Comparison of ENCODE assay signal across 18 cellular contexts in the genomic region with DNA sequence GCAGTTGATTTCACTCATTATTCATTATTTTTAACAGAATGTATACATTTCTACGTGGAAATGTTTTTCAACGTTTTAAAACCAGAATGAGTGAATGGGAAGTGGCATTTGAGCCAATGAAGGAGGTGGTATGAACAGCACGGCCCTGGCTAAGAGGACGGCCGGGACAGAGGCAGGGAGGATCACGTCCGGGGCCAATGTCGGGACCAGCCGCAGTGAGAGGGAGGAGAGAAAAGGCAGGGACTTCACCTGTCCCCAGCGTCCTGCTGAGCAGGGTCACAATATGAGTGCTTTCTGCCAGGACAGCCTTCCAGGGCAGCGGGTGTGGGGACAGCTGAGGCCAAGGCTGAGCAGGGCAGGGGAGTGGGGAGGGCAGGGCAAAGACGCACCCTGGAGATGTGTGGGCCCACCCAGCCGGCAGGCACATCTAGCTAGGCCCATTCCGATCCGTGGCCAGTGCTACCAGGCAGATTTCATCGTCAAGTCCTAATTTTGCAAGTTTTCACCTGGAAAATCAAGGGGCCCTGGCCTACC.
"Had no signal": no experiment of that assay in that cellular context is flagged by ENCODE, and none has a peak within 500 bp of the region (broad histone marks: within the 10 kb centered on the region; RNA-seq: fewer than 3 reads in every experiment).

No MANE protein-coding gene starts in this region.

- H3K4me1 Mint-ChIP-seq: stimulated activated effector memory CD8-positive, alpha-beta T cell treated with anti-CD3 and anti-CD28 coated beads, Interleukin-12 subunit alpha, Interleukin-12 subunit beta, amount 100 ng/mL, for 72 hours had no signal

- H3K27ac Mint-ChIP-seq: endodermal cell; nephron progenitor cell; stimulated activated effector memory CD8-positive, alpha-beta T cell treated with anti-CD3 and anti-CD28 coated beads, Interleukin-12 subunit alpha, Interleukin-12 subunit beta, amount 100 ng/mL, for 72 hours; stimulated activated naive CD8-positive, alpha-beta T cell treated with anti-CD3 and anti-CD28 coated beads, Interleukin-15, Interleukin-2, amounts not matched to agents 100 ng/mL and 50 ng/mL, for 24 hours had no signal

- H3K9me3 ChIP-seq: neutrophil, tibial nerve, upper lobe of right lung, vagina had no signal

- H3K36me3 Mint-ChIP-seq: stimulated activated effector memory CD8-positive, alpha-beta T cell treated with anti-CD3 and anti-CD28 coated beads, Interleukin-12 subunit alpha, Interleukin-12 subunit beta, amount 100 ng/mL, for 72 hours had no signal

- H3K4me3 Mint-ChIP-seq: endodermal cell; nephron progenitor cell; stimulated activated effector memory CD8-positive, alpha-beta T cell treated with anti-CD3 and anti-CD28 coated beads, Interleukin-12 subunit alpha, Interleukin-12 subunit beta, amount 100 ng/mL, for 72 hours; stimulated activated naive CD8-positive, alpha-beta T cell treated with anti-CD3 and anti-CD28 coated beads, Interleukin-15, Interleukin-2, amounts not matched to agents 100 ng/mL and 50 ng/mL, for 24 hours had no signal

- H3K4me1 ChIP-seq: vagina had no signal

- ATAC-seq: right cardiac atrium; stimulated activated effector memory CD8-positive, alpha-beta T cell treated with anti-CD3 and anti-CD28 coated beads, Interleukin-12 subunit alpha, Interleukin-12 subunit beta, amount 100 ng/mL, for 72 hours; upper lobe of right lung had no signal

- H3K27ac ChIP-seq: hepatocyte, neutrophil, tibial nerve, upper lobe of right lung, vagina had no signal

- H3K9me3 Mint-ChIP-seq: endodermal cell; nephron progenitor cell; stimulated activated effector memory CD8-positive, alpha-beta T cell treated with anti-CD3 and anti-CD28 coated beads, Interleukin-12 subunit alpha, Interleukin-12 subunit beta, amount 100 ng/mL, for 72 hours; stimulated activated naive CD8-positive, alpha-beta T cell treated with anti-CD3 and anti-CD28 coated beads, Interleukin-15, Interleukin-2, amounts not matched to agents 100 ng/mL and 50 ng/mL, for 24 hours had no signal

- H3K27me3 ChIP-seq: hepatocyte, neutrophil, upper lobe of right lung, vagina had no signal

- H2AFZ ChIP-seq: hepatocyte had no signal

- DNase-seq: dermis blood vessel endothelial cell; endodermal cell; foreskin melanocyte; head of caudate nucleus; mesendoderm; nephron progenitor cell; small intestine; stimulated activated CD4-positive, alpha-beta T cell treated with anti-CD3 and anti-CD28 coated beads, Interleukin-12 subunit alpha, Interleukin-12 subunit beta, amount 100 ng/mL, for 4 hours; stimulated activated CD4-positive, alpha-beta T cell treated with anti-CD3 and anti-CD28 coated beads, Interleukin-4, amount 100 ng/mL, for 1 hour; stimulated activated CD8-positive, alpha-beta memory T cell treated with anti-CD3 and anti-CD28 coated beads, Interleukin-4, amount 100 ng/mL, for 48 hours; upper lobe of right lung had no signal

- H3K4me3 ChIP-seq: hepatocyte, tibial nerve, upper lobe of right lung, vagina had no signal

- H3K4me2 ChIP-seq: hepatocyte had no signal

- H3K36me3 ChIP-seq: neutrophil, tibial nerve, upper lobe of right lung, vagina had no signal
